ENCODE assay signal across 1 cellular context in genomic region chr9:114174876-114175771, GRCh38.
TF ChIP-seq lines count a peak whose summit lies in the region.

No MANE protein-coding gene starts in this region.

TF ChIP-seq in HepG2, 621 proteins besides CTCF, POLR2A, EP300 and RAD21 (continued from another document and continues in another):
- TF ChIP-seq ZNF646 (CRISPR knock-in tag; IDR thresholded peaks at IDR 0.05) (no peak), MLXIP (CRISPR knock-in tag; IDR thresholded peaks at IDR 0.05; ENCODE audit: borderline replicate concordance) (peak; percentile 61; the same call in 1 of the 2 replicates), ZNF30 (CRISPR knock-in tag; IDR thresholded peaks at IDR 0.05) (peak; percentile 16; the same call in 1 of the 2 replicates), SKIL (CRISPR knock-in tag; IDR thresholded peaks at IDR 0.05; ENCODE audit: borderline replicate concordance) (no peak; the same call in 1 of the 2 replicates), ZNF282 (IDR thresholded peaks at IDR 0.05; ENCODE audit: partially characterized antibody) (no peak), NFKBIZ (CRISPR knock-in tag; IDR thresholded peaks at IDR 0.05) (no peak), FOXP4 (CRISPR knock-in tag; IDR thresholded peaks at IDR 0.05) (peak; percentile 76), PHF20 (CRISPR knock-in tag; IDR thresholded peaks at IDR 0.05) (peak; percentile 48), WIZ (CRISPR knock-in tag; IDR thresholded peaks at IDR 0.05) (no peak; the same call in 1 of the 2 replicates), RFX3 (CRISPR knock-in tag; IDR thresholded peaks at IDR 0.05) (no peak), ZNF354B (CRISPR knock-in tag; IDR thresholded peaks at IDR 0.05) (peak; percentile 78; the same call in 1 of the 2 replicates), FIP1L1 (IDR thresholded peaks at IDR 0.05; ENCODE audit: borderline replicate concordance, insufficient read depth, low read depth, low read length) (no peak), MIER2 (CRISPR knock-in tag; IDR thresholded peaks at IDR 0.05) (0 out of 2 replicates have a peak, but pooled peaks have one; percentile 40), NR2C2 (CRISPR knock-in tag; IDR thresholded peaks at IDR 0.05; ENCODE audit: borderline replicate concordance) (peak; percentile 48; the same call in 1 of the 2 replicates), ASH2L (IDR thresholded peaks at IDR 0.05; ENCODE audit: insufficient read length, low read depth, low read length) (peak; percentile 100), PAXIP1 (CRISPR knock-in tag; conservative IDR thresholded peaks at IDR 0.05) (peak; percentile 98), GTF2F1 (IDR thresholded peaks at IDR 0.05; ENCODE audit: low read length) (no peak), TCF7L2 (IDR thresholded peaks at IDR 0.05; ENCODE audit: low read depth, low read length) (peak; percentile 45; the same call in 1 of the 2 replicates), KLF11 (CRISPR knock-in tag; IDR thresholded peaks at IDR 0.05) (no peak), ZBTB2 (CRISPR knock-in tag; IDR thresholded peaks at IDR 0.05; ENCODE audit: low read depth) (no peak), SNAPC4 (CRISPR knock-in tag; IDR thresholded peaks at IDR 0.05) (peak; percentile 91), SP2 (CRISPR knock-in tag; IDR thresholded peaks at IDR 0.05) (no peak), ZNF263 (CRISPR knock-in tag; IDR thresholded peaks at IDR 0.05) (peak; percentile 31; the same call in 1 of the 2 replicates), FOXP1 (IDR thresholded peaks at IDR 0.05) (no peak), FOXP1 (CRISPR knock-in tag; IDR thresholded peaks at IDR 0.05) (no peak), MATR3 (CRISPR knock-in tag; IDR thresholded peaks at IDR 0.05) (no peak), ZBTB26 (CRISPR knock-in tag; IDR thresholded peaks at IDR 0.05; ENCODE audit: borderline replicate concordance) (no peak), SATB2 (CRISPR knock-in tag; IDR thresholded peaks at IDR 0.05) (0 out of 2 replicates have a peak, but pooled peaks have one; percentile 35), HMG20A (CRISPR knock-in tag; IDR thresholded peaks at IDR 0.05; ENCODE audit: borderline replicate concordance) (peak; percentile 75)
